23 cellular contexts compared by ENCODE assay signal in genomic region chr2:171991027-171991426, GRCh38. TPM values are rescaled to one million over a fixed set of nuclear protein-coding genes. Genes with fewer than 3 reads are reported as not detected.
DNase-seq lines count a peak whose midpoint lies in the region; ATAC-seq and TF ChIP-seq lines count a peak whose summit lies in the region.
"Had no signal": no experiment of that assay in that cellular context is flagged by ENCODE, and none has a peak within 500 bp of the region (broad histone marks: within the 10 kb centered on the region; RNA-seq: fewer than 3 reads in every experiment).

No MANE protein-coding gene starts in this region.

- H3K9me3 Mint-ChIP-seq in activated naive CD4-positive, alpha-beta T cell treated with anti-CD3 and anti-CD28 coated beads, Interleukin-2, amount 50 U/mL, for 72 hours = no peaks in the 10 kb centered on the region
- H3K9me3 Mint-ChIP-seq in activated naive CD4-positive, alpha-beta T cell treated with anti-CD3 and anti-CD28 coated beads, Interleukin-2, amount 10 ng/mL, durations not matched to agents 7 days and 5 days = no peaks in the 10 kb centered on the region
- H3K9me3 Mint-ChIP-seq in GM23338 = no peaks in the 10 kb centered on the region
- H3K9me3 Mint-ChIP-seq: CD8-positive, alpha-beta memory T cell had no signal

- peak; percentile 56 to 61 for ATAC-seq in activated naive CD4-positive, alpha-beta T cell treated with anti-CD3 and anti-CD28 coated beads, Interleukin-2, amount 50 U/mL, for 72 hours
- no peak for ATAC-seq in GM23338
- peak; percentile 96 for ATAC-seq in left lung
- no peak for ATAC-seq in GM21367 (IDR thresholded peaks at IDR 0.05; ENCODE audit: unreplicated experiment)
- ATAC-seq: PC-3 had no signal

- WGBS in mesendoderm (ENCODE audit: extremely low coverage, insufficient coverage, low lambda C conversion rate) = no CpG with 5 or more reads among the region's 4 CpGs

- no peaks in the 10 kb centered on the region for H3K36me3 Mint-ChIP-seq in activated naive CD4-positive, alpha-beta T cell treated with anti-CD3 and anti-CD28 coated beads, Interleukin-2, amount 50 U/mL, for 72 hours
- no peaks in the 10 kb centered on the region for H3K36me3 Mint-ChIP-seq in activated naive CD4-positive, alpha-beta T cell treated with anti-CD3 and anti-CD28 coated beads, Interleukin-2, amount 10 ng/mL, durations not matched to agents 7 days and 5 days
- H3K36me3 Mint-ChIP-seq in GM23338 (ENCODE audit: low read depth) = no peaks in the 10 kb centered on the region

- no peaks in the 10 kb centered on the region for H3K9me3 ChIP-seq in left lung
- H3K9me3 ChIP-seq: MG63 had no signal

- no peaks in the 10 kb centered on the region for H4K20me1 ChIP-seq in GM23338 (replicated peaks; ENCODE audit: insufficient read depth)

- H3K79me2 ChIP-seq in GM23338 (replicated peaks; ENCODE audit: insufficient read depth) = no peaks in the 10 kb centered on the region
- no peaks in the 10 kb centered on the region for H3K79me2 ChIP-seq in mesendoderm (ENCODE audit: control insufficient read depth, insufficient read depth, low read length)

- H3K9me2 ChIP-seq in GM23338 (ENCODE audit: insufficient read depth) = no peaks in the 10 kb centered on the region

- H3K4me2 ChIP-seq in GM23338 (no peak overlapping the region), mesendoderm (ENCODE audit: low read length) (no peak overlapping the region)

- no peaks in the 10 kb centered on the region for H3K4me1 Mint-ChIP-seq in activated naive CD4-positive, alpha-beta T cell treated with anti-CD3 and anti-CD28 coated beads, Interleukin-2, amount 10 ng/mL, durations not matched to agents 7 days and 5 days
- H3K4me1 Mint-ChIP-seq in GM23338 = no peaks in the 10 kb centered on the region; the same call in 2 of the 3 replicates
- H3K4me1 Mint-ChIP-seq: CD8-positive, alpha-beta memory T cell had no signal

- CTCF ChIA-PET in activated naive CD4-positive, alpha-beta T cell treated with anti-CD3 and anti-CD28 coated beads, Interleukin-2, amount 10 ng/mL, durations not matched to agents 7 days and 5 days (lab: Charles Lee) = no interaction called here

- H3K4me1 ChIP-seq in GM23338 (ENCODE audit: insufficient read depth) (no peaks in the 10 kb centered on the region), left lung (no peaks in the 10 kb centered on the region), mesendoderm (ENCODE audit: control insufficient read depth, low read depth, low read length) (no peaks in the 10 kb centered on the region)

- TF ChIP-seq CTCF in GM23338 (conservative IDR thresholded peaks at IDR 0.05; ENCODE audit: low read depth in 2 of 2) = no peak
- TF ChIP-seq CTCF in left lung (IDR thresholded peaks at IDR 0.05) = no peak

- no peak overlapping the region for H2BK15ac ChIP-seq in mesendoderm (replicated peaks; ENCODE audit: low read depth)

- H3K18ac ChIP-seq in mesendoderm (ENCODE audit: low read length) = no peak overlapping the region

- H3K4me3 ChIP-seq in GM23338 (no peak overlapping the region), left lung (no peak overlapping the region), mesendoderm (ENCODE audit: low read length) (no peak overlapping the region)
- H3K4me3 ChIP-seq: MG63 had no signal

- H2AFZ ChIP-seq in GM23338 = 0 out of 2 replicates have a peak overlapping the region, but pooled peaks have one; percentile 12

- H3K27me3 ChIP-seq in GM23338 (ENCODE audit: insufficient read depth) (no peaks in the 10 kb centered on the region), left lung (peaks cover 6 to 56% of the 10 kb centered on the region in 2 donors), mesendoderm (ENCODE audit: insufficient read depth, low read length, poor library complexity) (no peaks in the 10 kb centered on the region)
- H3K27me3 ChIP-seq: MG63 had no signal

- no peak overlapping the region for H3K9ac ChIP-seq in mesendoderm (ENCODE audit: low read length)

- no peak overlapping the region for H4K5ac ChIP-seq in mesendoderm (ENCODE audit: low read length)

- no peak overlapping the region for H2BK5ac ChIP-seq in mesendoderm (ENCODE audit: low read length)

- no peak overlapping the region for H3K4me3 Mint-ChIP-seq in activated naive CD4-positive, alpha-beta T cell treated with anti-CD3 and anti-CD28 coated beads, Interleukin-2, amount 10 ng/mL, durations not matched to agents 7 days and 5 days
- H3K4me3 Mint-ChIP-seq in GM23338 = no peak overlapping the region
- H3K4me3 Mint-ChIP-seq: CD8-positive, alpha-beta memory T cell had no signal

- no peak overlapping the region for H3K27ac Mint-ChIP-seq in activated naive CD4-positive, alpha-beta T cell treated with anti-CD3 and anti-CD28 coated beads, Interleukin-2, amount 50 U/mL, for 72 hours
- no peak overlapping the region for H3K27ac Mint-ChIP-seq in activated naive CD4-positive, alpha-beta T cell treated with anti-CD3 and anti-CD28 coated beads, Interleukin-2, amount 10 ng/mL, durations not matched to agents 7 days and 5 days
- no peak overlapping the region for H3K27ac Mint-ChIP-seq in GM23338

- no peak overlapping the region for H3K23ac ChIP-seq in mesendoderm (ENCODE audit: low read length)

- H3K79me1 ChIP-seq in mesendoderm (ENCODE audit: low read length) = no peaks in the 10 kb centered on the region

- H3K36me3 ChIP-seq in GM23338 (ENCODE audit: insufficient read depth) = no peaks in the 10 kb centered on the region
- H3K36me3 ChIP-seq in left lung = no peaks in the 10 kb centered on the region
- H3K36me3 ChIP-seq in mesendoderm (ENCODE audit: control insufficient read depth, insufficient read depth, low read length) = no peaks in the 10 kb centered on the region
- H3K36me3 ChIP-seq: MG63 had no signal

- H3K27me3 Mint-ChIP-seq in activated naive CD4-positive, alpha-beta T cell treated with anti-CD3 and anti-CD28 coated beads, Interleukin-2, amount 10 ng/mL, durations not matched to agents 7 days and 5 days = peaks cover 14% of the 10 kb centered on the region
- no peaks in the 10 kb centered on the region for H3K27me3 Mint-ChIP-seq in GM23338 (ENCODE audit: insufficient read depth, low read depth, poor library complexity)

- no peaks in the 10 kb centered on the region for H3F3A ChIP-seq in GM23338 (replicated peaks; ENCODE audit: low read depth)

- H4K8ac ChIP-seq in mesendoderm (ENCODE audit: low read depth, low read length) = no peak overlapping the region

- H3K56ac ChIP-seq in mesendoderm (ENCODE audit: low read length) = no peak overlapping the region

- no peak for DNase-seq in activated naive CD4-positive, alpha-beta T cell treated with anti-CD3 and anti-CD28 coated beads, Interleukin-2, amount 50 U/mL, for 72 hours (ENCODE audit: low spot score in 2 of 2)
- DNase-seq in activated naive CD4-positive, alpha-beta T cell treated with anti-CD3 and anti-CD28 coated beads, Interleukin-2, amount 10 ng/mL, durations not matched to agents 7 days and 5 days = no peak
- no peak for DNase-seq in GM23338 (ENCODE audit: low spot score)
- peak; percentile 37 for DNase-seq in M059J (ENCODE audit: low read depth)
- no peak for DNase-seq in left lung
- no peak for DNase-seq in superior temporal gyrus (ENCODE audit: extremely low spot score)
- no peak for DNase-seq in mesendoderm
- DNase-seq: ACHN; C1 segment of cervical spinal cord; CD8-positive, alpha-beta memory T cell; DND-41; H7; IMR-90; Karpas-422; MG63; NCI-H1048; NCI-H146; NCI-H2029 treated with DMSO at 0.1 percent for 48 hours; NCI-H510A treated with DMSO at 0.1 percent for 48 hours; NCI-H82; PC-3; RPMI8226 had no signal

- no peak overlapping the region for H2AK5ac ChIP-seq in mesendoderm (ENCODE audit: low read length)

- H3K4ac ChIP-seq in mesendoderm (ENCODE audit: low read depth, low read length) = no peak overlapping the region

- H3K27ac ChIP-seq in GM23338 (ENCODE audit: low read depth) = no peak overlapping the region
- no peak overlapping the region for H3K27ac ChIP-seq in left lung
- no peak overlapping the region for H3K27ac ChIP-seq in mesendoderm (ENCODE audit: low read depth, low read length)

- H2BK120ac ChIP-seq in mesendoderm (ENCODE audit: low read depth, low read length) = no peak overlapping the region

- intact Hi-C loops in left lung (cut with DNase I) = no loop called here

TF ChIP-seq in GM23338, 12 proteins besides CTCF, POLR2A, EP300 and RAD21 (continues in another document):
- TF ChIP-seq, protein P1, sequence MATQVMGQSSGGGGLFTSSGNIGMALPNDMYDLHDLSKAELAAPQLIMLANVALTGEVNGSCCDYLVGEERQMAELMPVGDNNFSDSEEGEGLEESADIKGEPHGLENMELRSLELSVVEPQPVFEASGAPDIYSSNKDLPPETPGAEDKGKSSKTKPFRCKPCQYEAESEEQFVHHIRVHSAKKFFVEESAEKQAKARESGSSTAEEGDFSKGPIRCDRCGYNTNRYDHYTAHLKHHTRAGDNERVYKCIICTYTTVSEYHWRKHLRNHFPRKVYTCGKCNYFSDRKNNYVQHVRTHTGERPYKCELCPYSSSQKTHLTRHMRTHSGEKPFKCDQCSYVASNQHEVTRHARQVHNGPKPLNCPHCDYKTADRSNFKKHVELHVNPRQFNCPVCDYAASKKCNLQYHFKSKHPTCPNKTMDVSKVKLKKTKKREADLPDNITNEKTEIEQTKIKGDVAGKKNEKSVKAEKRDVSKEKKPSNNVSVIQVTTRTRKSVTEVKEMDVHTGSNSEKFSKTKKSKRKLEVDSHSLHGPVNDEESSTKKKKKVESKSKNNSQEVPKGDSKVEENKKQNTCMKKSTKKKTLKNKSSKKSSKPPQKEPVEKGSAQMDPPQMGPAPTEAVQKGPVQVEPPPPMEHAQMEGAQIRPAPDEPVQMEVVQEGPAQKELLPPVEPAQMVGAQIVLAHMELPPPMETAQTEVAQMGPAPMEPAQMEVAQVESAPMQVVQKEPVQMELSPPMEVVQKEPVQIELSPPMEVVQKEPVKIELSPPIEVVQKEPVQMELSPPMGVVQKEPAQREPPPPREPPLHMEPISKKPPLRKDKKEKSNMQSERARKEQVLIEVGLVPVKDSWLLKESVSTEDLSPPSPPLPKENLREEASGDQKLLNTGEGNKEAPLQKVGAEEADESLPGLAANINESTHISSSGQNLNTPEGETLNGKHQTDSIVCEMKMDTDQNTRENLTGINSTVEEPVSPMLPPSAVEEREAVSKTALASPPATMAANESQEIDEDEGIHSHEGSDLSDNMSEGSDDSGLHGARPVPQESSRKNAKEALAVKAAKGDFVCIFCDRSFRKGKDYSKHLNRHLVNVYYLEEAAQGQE (IDR thresholded peaks at IDR 0.05; ENCODE audit: unreplicated experiment) = no peak
- TF ChIP-seq POLR2AphosphoS5 (IDR thresholded peaks at IDR 0.05; ENCODE audit: low read depth) = no peak

RNA-seq across cellular contexts. Expression of gene METAP1D, which starts 8.7 kb away (rescaled TPM):
- total RNA-seq in activated naive CD4-positive, alpha-beta T cell treated with anti-CD3 and anti-CD28 coated beads, Interleukin-2, amount 50 U/mL, for 72 hours = 1 to 10 TPM; 2.6 to 4.2 TPM
- total RNA-seq in GM23338 (2014; rRNA removed; shearing (Covaris generic)) = 15.5 and 19.4 TPM in 2 replicates
- 11.9 and 12.8 TPM in 2 replicates for polyA plus RNA-seq in GM23338 (2016; fragmentation: Nextera tagmentation; extraction: Ambion mirVana)
- 6.8 and 7.8 TPM in 2 replicates for total RNA-seq in M059J (2014; rRNA removed; shearing (Covaris generic))
- total RNA-seq in left lung = 1 to 10 TPM; 2.8 to 4.6 TPM
- polyA plus RNA-seq in mesendoderm (2013, experiment 1 of 2) = 4.9 TPM
- polyA plus RNA-seq in mesendoderm (2013, experiment 2 of 2) = 6.9 TPM

Comparison
In these comparisons a context has a peak if more than half of its experiments do, and no peak if none do; other contexts are left out.
1. ATAC-seq: peak in activated naive CD4-positive, alpha-beta T cell treated with anti-CD3 and anti-CD28 coated beads, Interleukin-2, amount 50 U/mL, for 72 hours (2 of 2) and left lung (single experiment); none in GM23338 (single experiment) and GM21367 (single experiment).